ENCODE assay signal across 13 cellular contexts in genomic region chr19:49924881-49925210, GRCh38. TPM values are rescaled to one million over a fixed set of nuclear protein-coding genes. Genes with fewer than 3 reads are reported as not detected.
A peak's percentile ranks its signal among the peaks of the same experiment; 100 is the strongest.
DNase-seq lines count a peak whose midpoint lies in the region; ATAC-seq and TF ChIP-seq lines count a peak whose summit lies in the region.
"Not testable (repeated sequence)": the region's sequence is repeated elsewhere in the genome, so short reads cannot be mapped to it uniquely, and the experiment has no call there.
"Had no signal": no experiment of that assay in that cellular context is flagged by ENCODE, and none has a peak within 500 bp of the region (broad histone marks: within the 10 kb centered on the region; RNA-seq: fewer than 3 reads in every experiment).

No MANE protein-coding gene starts in this region.

- H3K36me3 Mint-ChIP-seq in IgD-negative memory B cell; glutamatergic neuron (ENCODE audit: unreplicated experiment): not testable (repeated sequence)
- peaks cover 98% of the 10 kb centered on the region for H3K36me3 Mint-ChIP-seq in activated T-cell treated with anti-CD3 and anti-CD28 coated beads, Interleukin-2, amount 50 U/mL, for 24 hours (ENCODE audit: low read depth)

- POLR2A ChIA-PET in RWPE1 (lab: Yijun Ruan, JAX; ENCODE audit: low non-redundant PET): not testable (repeated sequence)

- H3K9me3 Mint-ChIP-seq in IgD-negative memory B cell; activated T-cell treated with anti-CD3 and anti-CD28 coated beads, Interleukin-2, amount 50 U/mL, for 24 hours: not testable (repeated sequence)
- peaks cover 19% of the 10 kb centered on the region for H3K9me3 Mint-ChIP-seq in glutamatergic neuron (ENCODE audit: unreplicated experiment)

- peak overlapping the region in 1 of 4 donors; percentile 76 for H3K4me3 Mint-ChIP-seq in IgD-negative memory B cell
- H3K4me3 Mint-ChIP-seq in activated T-cell treated with anti-CD3 and anti-CD28 coated beads, Interleukin-2, amount 50 U/mL, for 24 hours: not testable (repeated sequence)
- H3K4me3 Mint-ChIP-seq in glutamatergic neuron (ENCODE audit: unreplicated experiment): peak overlapping the region; percentile 65

- not testable (repeated sequence) for H2BK5ac ChIP-seq in neuronal stem cell (ENCODE audit: low read length)

- WGBS in neuronal stem cell (ENCODE audit: extremely low coverage in 2 of 2, insufficient read length in 2 of 2, insufficient replicate concordance in 1 of 2), 2 donors: no CpG with 5 or more reads among the region's 13 CpGs

- peaks cover 99% of the 10 kb centered on the region for H3K79me2 ChIP-seq in DND-41 (ENCODE audit: insufficient read depth, low read length)

- DNase-seq in DND-41; RWPE1 (ENCODE audit: low spot score); activated T-cell treated with anti-CD3 and anti-CD28 coated beads, Interleukin-2, amount 50 U/mL, for 24 hours; adipocyte (ENCODE audit: low read depth); glutamatergic neuron; neuronal stem cell (ENCODE audit: low spot score): not testable (repeated sequence)

- H4K91ac ChIP-seq in neuronal stem cell (ENCODE audit: low read depth, low read length, poor library complexity): not testable (repeated sequence)

- CTCF ChIA-PET in RWPE1 (lab: Yijun Ruan, JAX): not testable (repeated sequence)

- H3K4me2 ChIP-seq in DND-41 (ENCODE audit: insufficient read depth, low read length): peak overlapping the region; percentile 61
- not testable (repeated sequence) for H3K4me2 ChIP-seq in neuronal stem cell (ENCODE audit: insufficient read depth, low read length, poor library complexity, severe bottlenecking)

- peak overlapping the region in 1 of 2 experiments; percentile 47; a peak in 2 of 4 replicates for H3K4me3 ChIP-seq in DND-41 (ENCODE audit: low read depth in 1 of 2, low read length in 2 of 2)
- H3K4me3 ChIP-seq in adipocyte (ENCODE audit: low read length): peak overlapping the region; percentile 44
- H3K4me3 ChIP-seq in neuronal stem cell (ENCODE audit: low read length in 2 of 2): not testable (repeated sequence)

- peak overlapping the region; percentile 58 for H3K9ac ChIP-seq in DND-41 (ENCODE audit: low read depth, low read length)
- H3K9ac ChIP-seq in adipocyte (ENCODE audit: low read length): peak overlapping the region; percentile 32
- peak overlapping the region; percentile 74 for H3K9ac ChIP-seq in neuronal stem cell (ENCODE audit: low read depth, low read length, poor library complexity)

- H3K27me3 ChIP-seq in DND-41 (ENCODE audit: insufficient read depth, low read length, poor library complexity); adipocyte (replicated peaks; ENCODE audit: control insufficient read depth, insufficient read depth, low read length); neuronal stem cell (ENCODE audit: control insufficient read depth in 3 of 3, insufficient read depth in 3 of 3, low read depth in 1 of 3, low read length in 3 of 3): not testable (repeated sequence)

- H3K27me3 Mint-ChIP-seq in IgD-negative memory B cell; activated T-cell treated with anti-CD3 and anti-CD28 coated beads, Interleukin-2, amount 50 U/mL, for 24 hours: not testable (repeated sequence)
- H3K27me3 Mint-ChIP-seq in glutamatergic neuron (ENCODE audit: unreplicated experiment): peaks cover 21% of the 10 kb centered on the region

- H4K20me1 ChIP-seq in DND-41 (ENCODE audit: insufficient read depth, low read length): peaks cover 81% of the 10 kb centered on the region

- not testable (repeated sequence) for H4K8ac ChIP-seq in neuronal stem cell (ENCODE audit: low read depth, low read length)

- not testable (repeated sequence) for H3K23ac ChIP-seq in neuronal stem cell (ENCODE audit: low read depth, low read length, poor library complexity)

- H2AFZ ChIP-seq in DND-41 (ENCODE audit: low read depth, low read length); neuronal stem cell (ENCODE audit: low read length): not testable (repeated sequence)

- not testable (repeated sequence) for H3K18ac ChIP-seq in neuronal stem cell (ENCODE audit: low read length)

- not testable (repeated sequence) for H3K9me3 ChIP-seq in DND-41 (ENCODE audit: insufficient read depth, low read length, severe bottlenecking); adipocyte (ENCODE audit: control insufficient read depth, low read length); neuronal stem cell (replicated peaks in 1 of 2; ENCODE audit: control insufficient read depth in 2 of 2, insufficient read depth in 1 of 2, low read depth in 1 of 2, low read length in 2 of 2)

- H2BK15ac ChIP-seq in neuronal stem cell (ENCODE audit: low read length): not testable (repeated sequence)

- H3K27ac ChIP-seq in DND-41 (ENCODE audit: low read length): peak overlapping the region; percentile 91
- H3K27ac ChIP-seq in RWPE1: peak overlapping the region; percentile 62
- H3K27ac ChIP-seq in neuronal stem cell (replicated peaks; ENCODE audit: low read length): not testable (repeated sequence)

- H3K79me1 ChIP-seq in neuronal stem cell (ENCODE audit: low read depth, low read length): peaks cover 34% of the 10 kb centered on the region

- H2AK5ac ChIP-seq in neuronal stem cell (ENCODE audit: low read depth, low read length): not testable (repeated sequence)

- H3K14ac ChIP-seq in neuronal stem cell (ENCODE audit: low read length): not testable (repeated sequence)

- H3K4me1 Mint-ChIP-seq in IgD-negative memory B cell: peaks cover 23 to 41% (median 32%) of the 10 kb centered on the region in 3 donors
- peaks cover 76% of the 10 kb centered on the region for H3K4me1 Mint-ChIP-seq in activated T-cell treated with anti-CD3 and anti-CD28 coated beads, Interleukin-2, amount 50 U/mL, for 24 hours (ENCODE audit: low read depth)
- H3K4me1 Mint-ChIP-seq in glutamatergic neuron (ENCODE audit: low read depth, unreplicated experiment): peaks cover 30% of the 10 kb centered on the region

- not testable (repeated sequence) for TF ChIP-seq CTCF in DND-41 (IDR thresholded peaks at IDR 0.05; ENCODE audit: borderline replicate concordance, extremely low read depth, low read length, poor library complexity, severe bottlenecking); RWPE1 (conservative IDR thresholded peaks at IDR 0.05; ENCODE audit: low read depth); glutamatergic neuron (IDR thresholded peaks at IDR 0.05; ENCODE audit: partially characterized antibody, unreplicated experiment)

- H3K27ac Mint-ChIP-seq in IgD-negative memory B cell (peak overlapping the region in 2 of 3 donors; percentile 46 to 85), glutamatergic neuron (ENCODE audit: unreplicated experiment) (peak overlapping the region; percentile 93)
- H3K27ac Mint-ChIP-seq in activated T-cell treated with anti-CD3 and anti-CD28 coated beads, Interleukin-2, amount 50 U/mL, for 24 hours: peak overlapping the region; percentile 50

- not testable (repeated sequence) for H3K4ac ChIP-seq in neuronal stem cell (ENCODE audit: low read length)

- H3K4me1 ChIP-seq in DND-41 (ENCODE audit: insufficient read depth, low read length): peaks cover 73% of the 10 kb centered on the region
- peaks cover 36% of the 10 kb centered on the region for H3K4me1 ChIP-seq in adipocyte (ENCODE audit: control insufficient read depth, insufficient read depth, low read length)
- peaks cover 7 to 16% of the 10 kb centered on the region in 2 donors for H3K4me1 ChIP-seq in neuronal stem cell (ENCODE audit: control insufficient read depth in 2 of 2, insufficient read depth in 1 of 2, low read depth in 1 of 2, low read length in 2 of 2)

- not testable (repeated sequence) for H2BK120ac ChIP-seq in neuronal stem cell (ENCODE audit: low read depth, low read length)

- not testable (repeated sequence) for ATAC-seq in DND-41 (ENCODE audit: insufficient read depth, low read depth)

- peaks cover 87% of the 10 kb centered on the region for H3K36me3 ChIP-seq in DND-41 (ENCODE audit: insufficient read depth, low read length)
- peaks cover 10% of the 10 kb centered on the region for H3K36me3 ChIP-seq in adipocyte (ENCODE audit: control insufficient read depth, insufficient read depth, low read length, severe bottlenecking)
- H3K36me3 ChIP-seq in neuronal stem cell (replicated peaks in 1 of 2; ENCODE audit: control insufficient read depth in 2 of 2, insufficient read depth in 2 of 2, low read length in 2 of 2): peaks cover 43 to 78% of the 10 kb centered on the region in 2 donors

- not testable (repeated sequence) for H2BK12ac ChIP-seq in neuronal stem cell (ENCODE audit: low read length)

RNA-seq across cellular contexts. Expression of gene ATF5, which starts 4.2 kb away (rescaled TPM):
- 3.4 TPM for polyA plus RNA-seq in IgD-negative memory B cell
- total RNA-seq in glutamatergic neuron (ENCODE audit: unreplicated experiment): 138 TPM
- 7.5 TPM for polyA plus RNA-seq in neuronal stem cell (2013, experiment 1 of 2)
- polyA plus RNA-seq in neuronal stem cell (2013, experiment 2 of 2): 7.7 TPM

RNA-seq across cellular contexts. Expression of gene NUP62, which starts 4.5 kb away (rescaled TPM):
- 62.9 TPM for polyA plus RNA-seq in IgD-negative memory B cell
- 65.4 TPM for total RNA-seq in glutamatergic neuron (ENCODE audit: unreplicated experiment)
- 69.0 TPM for polyA plus RNA-seq in neuronal stem cell (2013, experiment 1 of 2)
- 72.2 TPM for polyA plus RNA-seq in neuronal stem cell (2013, experiment 2 of 2)

RNA-seq across cellular contexts. Expression of gene IL4I1, which starts 28.2 kb away (rescaled TPM):
- 0.39 TPM for polyA plus RNA-seq in IgD-negative memory B cell
- 0.59 TPM for total RNA-seq in glutamatergic neuron (ENCODE audit: unreplicated experiment)
- polyA plus RNA-seq in neuronal stem cell (2013, experiment 1 of 2): 0.28 TPM
- 0.26 TPM for polyA plus RNA-seq in neuronal stem cell (2013, experiment 2 of 2)
- total RNA-seq: MCF 10A, PC-9 had no signal

RNA-seq across cellular contexts. Expression of gene SIGLEC11, which starts 36.1 kb away (rescaled TPM):
- polyA plus RNA-seq in IgD-negative memory B cell: not detected
- total RNA-seq in glutamatergic neuron (ENCODE audit: unreplicated experiment): not detected
- polyA plus RNA-seq in neuronal stem cell (2013, experiment 1 of 2): not detected
- not detected for polyA plus RNA-seq in neuronal stem cell (2013, experiment 2 of 2)
- total RNA-seq: Calu3; CD4-positive, alpha-beta memory T cell; HFFc6; MCF 10A; PC-9 had no signal
- polyA plus RNA-seq: AG04450; CD4-positive, alpha-beta memory T cell had no signal

RNA-seq across cellular contexts. Expression of gene TBC1D17, which starts 47.3 kb away (rescaled TPM):
- polyA plus RNA-seq in IgD-negative memory B cell: 19.1 TPM
- total RNA-seq in glutamatergic neuron (ENCODE audit: unreplicated experiment): 56.8 TPM
- polyA plus RNA-seq in neuronal stem cell (2013, experiment 1 of 2): 29.5 TPM
- 29.9 TPM for polyA plus RNA-seq in neuronal stem cell (2013, experiment 2 of 2)
